ENCODE assay signal across 16 cellular contexts in genomic region chr13:76830805-76831204, GRCh38. TPM values are rescaled to one million over a fixed set of nuclear protein-coding genes. Genes with fewer than 3 reads are reported as not detected.
DNase-seq lines count a peak whose midpoint lies in the region; TF ChIP-seq lines count a peak whose summit lies in the region.
"Had no signal": no experiment of that assay in that cellular context is flagged by ENCODE, and none has a peak within 500 bp of the region (broad histone marks: within the 10 kb centered on the region; RNA-seq: fewer than 3 reads in every experiment).

No MANE protein-coding gene starts in this region.

- H3K36me3 Mint-ChIP-seq in dendritic cell treated with granulocyte-macrophage colony-stimulating factor and Interleukin-4, amounts not matched to agents 40 ng/mL and 50 ng/mL, for 4 days (ENCODE audit: low read depth), result no peaks in the 10 kb centered on the region
- H3K36me3 Mint-ChIP-seq in type B pancreatic cell (no peaks in the 10 kb centered on the region), mesothelial cell of epicardium (no peaks in the 10 kb centered on the region)

- H3K4me3 Mint-ChIP-seq in dendritic cell treated with granulocyte-macrophage colony-stimulating factor and Interleukin-4, amounts not matched to agents 40 ng/mL and 50 ng/mL, for 4 days, result no peak overlapping the region
- H3K4me3 Mint-ChIP-seq in type B pancreatic cell (no peak overlapping the region), mesothelial cell of epicardium (no peak overlapping the region)

- peak; percentile 47 for DNase-seq in DMS153 (lab: John Stamatoyannopoulos, UW)
- no peak for DNase-seq in DMS153 treated with DMSO at 0.1 percent for 48 hours (lab: John Stamatoyannopoulos, UW; ENCODE audit: unreplicated experiment)
- DNase-seq in NCI-H2171 (lab: John Stamatoyannopoulos, UW), result peak; percentile 71
- DNase-seq in type B pancreatic cell (ENCODE audit: extremely low spot score, unreplicated experiment), result no peak
- no peak for DNase-seq in SHP77 treated with DMSO at 0.1 percent for 48 hours (lab: John Stamatoyannopoulos, UW)
- no peak for DNase-seq in H4 (ENCODE audit: low spot score)
- DNase-seq in mesothelial cell of epicardium (ENCODE audit: low spot score in 2 of 2, unreplicated experiment in 2 of 2), result no peak
- DNase-seq: 8988T, DMS79 treated with DMSO at 0.1 percent for 48 hours, GDM1, KBM-7, NCI-H1048, NCI-H187 treated with DMSO at 0.1 percent for 48 hours, NCI-H526 treated with DMSO at 0.1 percent for 48 hours, SHP77 had no signal

- no peaks in the 10 kb centered on the region for H3K9me3 Mint-ChIP-seq in dendritic cell treated with granulocyte-macrophage colony-stimulating factor and Interleukin-4, amounts not matched to agents 40 ng/mL and 50 ng/mL, for 4 days
- H3K9me3 Mint-ChIP-seq in type B pancreatic cell (no peaks in the 10 kb centered on the region), mesothelial cell of epicardium (no peaks in the 10 kb centered on the region)

- no peak for TF ChIP-seq CTCF in type B pancreatic cell (conservative IDR thresholded peaks at IDR 0.05)
- TF ChIP-seq CTCF in mesothelial cell of epicardium (IDR thresholded peaks at IDR 0.05; ENCODE audit: unreplicated experiment), result no peak

- intact Hi-C loops in dendritic cell treated with granulocyte-macrophage colony-stimulating factor and Interleukin-4, amounts not matched to agents 40 ng/mL and 50 ng/mL, for 4 days (cut with micrococcal nuclease), result no loop called here

- H3K27me3 Mint-ChIP-seq in dendritic cell treated with granulocyte-macrophage colony-stimulating factor and Interleukin-4, amounts not matched to agents 40 ng/mL and 50 ng/mL, for 4 days, result peaks cover 2% of the 10 kb centered on the region
- H3K27me3 Mint-ChIP-seq in type B pancreatic cell (no peaks in the 10 kb centered on the region), mesothelial cell of epicardium (ENCODE audit: low read depth) (peaks cover 2% of the 10 kb centered on the region)

- H3K27ac Mint-ChIP-seq in dendritic cell treated with granulocyte-macrophage colony-stimulating factor and Interleukin-4, amounts not matched to agents 40 ng/mL and 50 ng/mL, for 4 days, result peak overlapping the region; percentile 29
- H3K27ac Mint-ChIP-seq in type B pancreatic cell, result peak overlapping the region; percentile 69
- no peak overlapping the region for H3K27ac Mint-ChIP-seq in mesothelial cell of epicardium

- peaks cover 14% of the 10 kb centered on the region for H3K4me1 Mint-ChIP-seq in dendritic cell treated with granulocyte-macrophage colony-stimulating factor and Interleukin-4, amounts not matched to agents 40 ng/mL and 50 ng/mL, for 4 days (ENCODE audit: low read depth)
- peaks cover 28% of the 10 kb centered on the region for H3K4me1 Mint-ChIP-seq in type B pancreatic cell (ENCODE audit: unreplicated experiment)
- H3K4me1 Mint-ChIP-seq in mesothelial cell of epicardium, result peaks cover 14% of the 10 kb centered on the region

RNA-seq across cellular contexts. Expression of gene KCTD12, which starts 55.4 kb away (rescaled TPM):
- total RNA-seq in type B pancreatic cell (ENCODE audit: low replicate concordance), result 59.3 and 154 TPM in 2 replicates
- total RNA-seq in H4 (2014; rRNA removed; shearing (Covaris generic)), result 2.2 and 2.7 TPM in 2 replicates
- 121 to 142 TPM (median 142 TPM) in 3 replicates for total RNA-seq in mesothelial cell of epicardium

Comparison
In these comparisons a context has a peak if more than half of its experiments do, and no peak if none do; other contexts are left out.
1. DNase-seq: peak in DMS153 (single experiment) and NCI-H2171 (single experiment); none in DMS153 treated with DMSO at 0.1 percent for 48 hours (single experiment), type B pancreatic cell (single experiment), SHP77 treated with DMSO at 0.1 percent for 48 hours (single experiment), H4 (single experiment) and mesothelial cell of epicardium (0 of 2).
2. RNA of gene KCTD12, which starts 55.4 kb away (total RNA-seq): 59.3 to 154 TPM in type B pancreatic cell and 121 to 142 TPM in mesothelial cell of epicardium; 2.2 to 2.7 TPM in H4; every median in the first group is over 10 times any median in the second.